In genomic region chr7:99379043-99379577, GRCh38 we compare ENCODE assay signal across 8 cellular contexts. TPM values are rescaled to one million over a fixed set of nuclear protein-coding genes. Genes with fewer than 3 reads are reported as not detected.
DNase-seq lines count a peak whose midpoint lies in the region; ATAC-seq, FAIRE-seq and TF ChIP-seq lines count a peak whose summit lies in the region.

No MANE protein-coding gene starts in this region.

- H3K9me3 ChIP-seq in CD8-positive, alpha-beta T cell (ENCODE audit: low read length), result no peaks in the 10 kb centered on the region
- H3K9me3 ChIP-seq in endothelial cell of umbilical vein (replicated peaks; ENCODE audit: control insufficient read depth, insufficient read depth, low read length) (no peaks in the 10 kb centered on the region), mucosa of stomach (ENCODE audit: control insufficient read depth, low read length) (no peaks in the 10 kb centered on the region), upper lobe of left lung (no peaks in the 10 kb centered on the region)

- peak in 1 of 4 donors; percentile 51 for TF ChIP-seq EP300 in upper lobe of left lung (IDR thresholded peaks at IDR 0.05)

- no peak for TF ChIP-seq CTCF in CD8-positive, alpha-beta T cell (IDR thresholded peaks at IDR 0.05)
- TF ChIP-seq CTCF in endothelial cell of umbilical vein (IDR thresholded peaks at IDR 0.05; ENCODE audit: extremely low read depth in 1 of 2, insufficient read depth in 1 of 2, low read depth in 1 of 2, low read length in 2 of 2) (no peak), upper lobe of left lung (IDR thresholded peaks at IDR 0.05) (peak in 2 of 6 experiments; percentile 16 to 34)

- H3K4me3 Mint-ChIP-seq in CD8-positive, alpha-beta T cell, result peak overlapping the region; percentile 84

- H2AFZ ChIP-seq in endothelial cell of umbilical vein (ENCODE audit: low read depth, low read length), result no peak overlapping the region

- peak; percentile 100 for FAIRE-seq in endothelial cell of umbilical vein (lab: Jason Lieb, UNC)

- POLR2A ChIA-PET in CD8-positive, alpha-beta T cell (lab: Charles Lee), result interaction anchor here (0.6 to 2.7 kb wide), 3 partner anchors 14 to 769 kb away, joined by 4 to 15 read pairs (median 7); partner anchors contain the start of genes BUD31 and PDAP1
- POLR2A ChIA-PET in endothelial cell of umbilical vein (lab: Charles Lee), result interaction anchor here (1.7 kb wide), 1 partner anchor 29 kb away, joined by 6 read pairs; the partner anchor contains the start of genes BUD31 and PDAP1
- POLR2A ChIA-PET in HEK293T (lab: Yijun Ruan, JAX), result no interaction called here

- H3K79me2 ChIP-seq in endothelial cell of umbilical vein (ENCODE audit: control insufficient read depth, insufficient read depth, low read length), result peaks cover 62% of the 10 kb centered on the region

- intact Hi-C loops in CD8-positive, alpha-beta T cell (cut with DNase I, micrococcal nuclease), result no loop called here
- intact Hi-C loops in endothelial cell of umbilical vein (cut with micrococcal nuclease), result loop anchor here (1.0 to 2.0 kb wide), 3 partner anchors 8 to 29 kb away; partner anchors contain the start of genes BUD31 and PDAP1

- H3K4me1 ChIP-seq in CD8-positive, alpha-beta T cell (ENCODE audit: insufficient read depth, low read length), result peaks cover 78% of the 10 kb centered on the region
- H3K4me1 ChIP-seq in endothelial cell of umbilical vein (ENCODE audit: control insufficient read depth, extremely low read depth, insufficient read depth, low read length) (peaks cover 33% of the 10 kb centered on the region), mucosa of stomach (ENCODE audit: control insufficient read depth, insufficient read depth, low read length) (peaks cover 20% of the 10 kb centered on the region), upper lobe of left lung (peaks cover 50 to 71% (median 52%) of the 10 kb centered on the region in 4 donors)

- H3K9me1 ChIP-seq in endothelial cell of umbilical vein (replicated peaks; ENCODE audit: control insufficient read depth, extremely low read depth, insufficient read depth, low read length), result no peaks in the 10 kb centered on the region

- H3K4me2 ChIP-seq in endothelial cell of umbilical vein (ENCODE audit: insufficient read depth, low read length), result peak overlapping the region; percentile 67

- WGBS in upper lobe of left lung, 2 donors, result 8 to 10% methylated on average over 7 of the region's 7 CpGs

- peak; percentile 14 for ATAC-seq in CD8-positive, alpha-beta T cell
- peak; percentile 81 to 87 for ATAC-seq in upper lobe of left lung (ENCODE audit: low FRiP score in 2 of 2)
- ATAC-seq in HG03039 (IDR thresholded peaks at IDR 0.05; ENCODE audit: unreplicated experiment), result no peak

- BruUV-seq in endothelial cell of umbilical vein (replicated peaks; lab: Mats Ljungman, UMichigan), result no TSS peak

- no peaks in the 10 kb centered on the region for H4K20me1 ChIP-seq in endothelial cell of umbilical vein (replicated peaks; ENCODE audit: control insufficient read depth, extremely low read depth, insufficient read depth, low read length)

- H3K4me3 ChIP-seq in CD8-positive, alpha-beta T cell (ENCODE audit: low read depth, low read length), result peak overlapping the region; percentile 57
- peak overlapping the region in 1 of 3 experiments; percentile 38 for H3K4me3 ChIP-seq in endothelial cell of umbilical vein (replicated peaks in 1 of 3; ENCODE audit: insufficient read depth in 1 of 3, low read depth in 1 of 3, low read length in 3 of 3)
- no peak overlapping the region for H3K4me3 ChIP-seq in mucosa of stomach (ENCODE audit: low read length)
- H3K4me3 ChIP-seq in upper lobe of left lung, result peak overlapping the region in 3 of 4 donors; percentile 11 to 31 (median 12)

- peaks cover 55% of the 10 kb centered on the region for H3K4me1 Mint-ChIP-seq in CD8-positive, alpha-beta T cell (ENCODE audit: low read depth)

- peak overlapping the region; percentile 66 for H3K9ac ChIP-seq in endothelial cell of umbilical vein (replicated peaks; ENCODE audit: extremely low read depth, insufficient read depth, low read length)
- H3K9ac ChIP-seq in mucosa of stomach (ENCODE audit: low read length), result peak overlapping the region; percentile 59

- dilution Hi-C loops in endothelial cell of umbilical vein (cut with MboI; ENCODE audit: extremely low pct_ligation_motif_present, low sequenced_read_pairs), result no loop called here

- H3K9me3 Mint-ChIP-seq in CD8-positive, alpha-beta T cell, result no peaks in the 10 kb centered on the region

- peaks cover 8% of the 10 kb centered on the region for H3K36me3 ChIP-seq in CD8-positive, alpha-beta T cell (ENCODE audit: insufficient read depth, low read length)
- H3K36me3 ChIP-seq in endothelial cell of umbilical vein (ENCODE audit: control insufficient read depth in 2 of 2, extremely low read depth in 1 of 2, insufficient read depth in 2 of 2, low read length in 2 of 2) (peaks cover 6 to 10% of the 10 kb centered on the region in 2 experiments), mucosa of stomach (ENCODE audit: control insufficient read depth, insufficient read depth, low read length) (no peaks in the 10 kb centered on the region), upper lobe of left lung (peaks cover 0 to 36% (median 16%) of the 10 kb centered on the region in 4 donors)

- CTCF ChIA-PET in CD8-positive, alpha-beta T cell (lab: Charles Lee), result interaction anchor here (1.1 to 1.5 kb wide), 2 partner anchors 10 to 29 kb away, joined by 3 to 6 read pairs; partner anchors contain the start of genes BUD31 and PDAP1
- CTCF ChIA-PET in endothelial cell of umbilical vein (lab: Charles Lee) (interaction anchor here (0.9 to 1.9 kb wide), 4 partner anchors 13 to 29 kb away, joined by 3 to 6 read pairs (median 4); partner anchors contain the start of genes BUD31 and PDAP1), HEK293T (lab: Yijun Ruan, JAX) (no interaction called here)

- H3K36me3 Mint-ChIP-seq in CD8-positive, alpha-beta T cell, result peaks cover 38% of the 10 kb centered on the region

- peak overlapping the region; percentile 82 for H3K27ac ChIP-seq in CD8-positive, alpha-beta T cell (ENCODE audit: low read depth, low read length)
- H3K27ac ChIP-seq in endothelial cell of umbilical vein (ENCODE audit: insufficient read depth, low read depth, low read length) (peak overlapping the region; percentile 89), upper lobe of left lung (peak overlapping the region; percentile 83 to 96 (median 93))

- H3K27me3 Mint-ChIP-seq in CD8-positive, alpha-beta T cell (ENCODE audit: low read depth), result no peaks in the 10 kb centered on the region

- peak overlapping the region; percentile 99 for H3K27ac Mint-ChIP-seq in CD8-positive, alpha-beta T cell

- H3K27me3 ChIP-seq in CD8-positive, alpha-beta T cell (ENCODE audit: insufficient read depth, low read length), result no peaks in the 10 kb centered on the region
- H3K27me3 ChIP-seq in endothelial cell of umbilical vein (ENCODE audit: control insufficient read depth in 2 of 2, insufficient read depth in 2 of 2, low read length in 2 of 2) (no peaks in the 10 kb centered on the region), mucosa of stomach (ENCODE audit: control insufficient read depth, insufficient read depth, low read length) (no peaks in the 10 kb centered on the region), upper lobe of left lung (no peaks in the 10 kb centered on the region)

- TF ChIP-seq POLR2A in endothelial cell of umbilical vein (IDR thresholded peaks at IDR 0.05; ENCODE audit: low read depth, low read length) (no peak), upper lobe of left lung (IDR thresholded peaks at IDR 0.05) (peak in 1 of 4 donors; percentile 22)

- peak in 3 of 7 experiments; percentile 51 to 65 (median 62) for DNase-seq in CD8-positive, alpha-beta T cell
- peak; percentile 72 for DNase-seq in HuH-7 (ENCODE audit: low spot score)
- DNase-seq in activated CD4-positive, alpha-beta T cell treated with anti-CD3 and anti-CD28 coated beads for 4 hours, result peak; percentile 49 to 53
- peak; percentile 97 for DNase-seq in endothelial cell of umbilical vein (ENCODE audit: low read depth, low spot score)
- peak in 1 of 2 donors; percentile 94 for DNase-seq in upper lobe of left lung
- DNase-seq in HEK293T (ENCODE audit: extremely low spot score), result no peak

RNA-seq across cellular contexts. Expression of gene ARPC1B, which starts 4.6 kb away (rescaled TPM):
- 10 to 100 TPM; 68.5 to 70.5 TPM for total RNA-seq in CD8-positive, alpha-beta T cell
- total RNA-seq in endothelial cell of umbilical vein (232 and 294 TPM in 2 replicates), upper lobe of left lung (100 to 1,000 TPM; 186 to 387 (median 304) TPM)
- 732 and 831 TPM in 2 replicates for polyA plus RNA-seq in endothelial cell of umbilical vein
- polyA plus RNA-seq in endothelial cell of umbilical vein (2011; cell fraction: cytosol; rRNA removed), result 592 and 680 TPM in 2 replicates
- polyA plus RNA-seq in endothelial cell of umbilical vein (2011; cell fraction: nucleus; rRNA removed), result 240 and 298 TPM in 2 replicates
- 433 and 461 TPM in 2 replicates for polyA plus RNA-seq in endothelial cell of umbilical vein (2012)
- polyA minus RNA-seq in endothelial cell of umbilical vein, result 177 and 244 TPM in 2 replicates
- 51.4 TPM for polyA minus RNA-seq in endothelial cell of umbilical vein (2011; cell fraction: cytosol; rRNA and poly(A)+ RNA removed)
- polyA minus RNA-seq in endothelial cell of umbilical vein (2011; cell fraction: nucleus; rRNA and poly(A)+ RNA removed), result 67.8 and 124 TPM in 2 replicates

RNA-seq across cellular contexts. Expression of gene PDAP1, which starts 29.3 kb away (rescaled TPM):
- 10 to 100 TPM; 34.5 to 36.2 TPM for total RNA-seq in CD8-positive, alpha-beta T cell
- total RNA-seq in endothelial cell of umbilical vein, result 148 and 150 TPM in 2 replicates
- polyA plus RNA-seq in endothelial cell of umbilical vein, result 19.3 and 32.6 TPM in 2 replicates
- polyA plus RNA-seq in endothelial cell of umbilical vein (2011; cell fraction: cytosol; rRNA removed), result 91.8 and 121 TPM in 2 replicates
- 44.7 and 69.2 TPM in 2 replicates for polyA plus RNA-seq in endothelial cell of umbilical vein (2011; cell fraction: nucleus; rRNA removed)
- 144 and 167 TPM in 2 replicates for polyA plus RNA-seq in endothelial cell of umbilical vein (2012)
- 11.9 and 14.5 TPM in 2 replicates for polyA minus RNA-seq in endothelial cell of umbilical vein
- polyA minus RNA-seq in endothelial cell of umbilical vein (2011; cell fraction: cytosol; rRNA and poly(A)+ RNA removed), result 22.3 TPM
- 6.2 and 6.3 TPM in 2 replicates for polyA minus RNA-seq in endothelial cell of umbilical vein (2011; cell fraction: nucleus; rRNA and poly(A)+ RNA removed)
- total RNA-seq in upper lobe of left lung, result 10 to 100 TPM; 31.4 to 76.0 (median 67.4) TPM

RNA-seq across cellular contexts. Expression of gene BUD31, which starts 29.7 kb away (rescaled TPM):
- total RNA-seq in CD8-positive, alpha-beta T cell, result 100 to 1,000 TPM; 144 TPM
- total RNA-seq in endothelial cell of umbilical vein, result 113 and 122 TPM in 2 replicates
- polyA plus RNA-seq in endothelial cell of umbilical vein, result 67.1 and 67.8 TPM in 2 replicates
- polyA plus RNA-seq in endothelial cell of umbilical vein (2011; cell fraction: cytosol; rRNA removed), result 89.4 and 102 TPM in 2 replicates
- 51.2 and 54.0 TPM in 2 replicates for polyA plus RNA-seq in endothelial cell of umbilical vein (2011; cell fraction: nucleus; rRNA removed)
- 72.9 and 103 TPM in 2 replicates for polyA plus RNA-seq in endothelial cell of umbilical vein (2012)
- polyA minus RNA-seq in endothelial cell of umbilical vein, result 48.1 and 55.6 TPM in 2 replicates
- polyA minus RNA-seq in endothelial cell of umbilical vein (2011; cell fraction: cytosol; rRNA and poly(A)+ RNA removed), result 33.1 TPM
- polyA minus RNA-seq in endothelial cell of umbilical vein (2011; cell fraction: nucleus; rRNA and poly(A)+ RNA removed), result 15.5 and 17.6 TPM in 2 replicates
- total RNA-seq in upper lobe of left lung, result 10 to 100 TPM; 48.8 to 85.7 (median 63.8) TPM

RNA-seq across cellular contexts. Expression of gene ARPC1A, which starts 53.4 kb away (rescaled TPM):
- total RNA-seq in CD8-positive, alpha-beta T cell, result 10 to 100 TPM; 33.1 to 38.2 TPM
- total RNA-seq in endothelial cell of umbilical vein (243 TPM in 2 replicates), upper lobe of left lung (100 to 1,000 TPM in 5 of 6 donors, 10 to 100 TPM in 1; 81.7 to 129 (median 122) TPM)
- polyA plus RNA-seq in endothelial cell of umbilical vein, result 171 and 200 TPM in 2 replicates
- 228 and 253 TPM in 2 replicates for polyA plus RNA-seq in endothelial cell of umbilical vein (2011; cell fraction: cytosol; rRNA removed)
- polyA plus RNA-seq in endothelial cell of umbilical vein (2011; cell fraction: nucleus; rRNA removed), result 93.3 and 93.9 TPM in 2 replicates
- 183 and 257 TPM in 2 replicates for polyA plus RNA-seq in endothelial cell of umbilical vein (2012)
- 164 and 173 TPM in 2 replicates for polyA minus RNA-seq in endothelial cell of umbilical vein
- 60.8 TPM for polyA minus RNA-seq in endothelial cell of umbilical vein (2011; cell fraction: cytosol; rRNA and poly(A)+ RNA removed)
- 45.1 and 49.6 TPM in 2 replicates for polyA minus RNA-seq in endothelial cell of umbilical vein (2011; cell fraction: nucleus; rRNA and poly(A)+ RNA removed)

RNA-seq across cellular contexts. Expression of gene PTCD1, which starts 59.5 kb away (rescaled TPM):
- 1 to 10 TPM; 4.2 to 4.5 TPM for total RNA-seq in CD8-positive, alpha-beta T cell
- 6.9 and 9.6 TPM in 2 replicates for total RNA-seq in endothelial cell of umbilical vein
- polyA plus RNA-seq in endothelial cell of umbilical vein, result 3.8 and 4.2 TPM in 2 replicates
- 2.6 and 3.6 TPM in 2 replicates for polyA plus RNA-seq in endothelial cell of umbilical vein (2011; cell fraction: cytosol; rRNA removed)
- polyA plus RNA-seq in endothelial cell of umbilical vein (2011; cell fraction: nucleus; rRNA removed), result 6.4 TPM in 2 replicates
- polyA plus RNA-seq in endothelial cell of umbilical vein (2012), result 3.3 and 3.9 TPM in 2 replicates
- polyA minus RNA-seq in endothelial cell of umbilical vein, result 2.9 and 3.2 TPM in 2 replicates
- 5.2 TPM for polyA minus RNA-seq in endothelial cell of umbilical vein (2011; cell fraction: cytosol; rRNA and poly(A)+ RNA removed)
- polyA minus RNA-seq in endothelial cell of umbilical vein (2011; cell fraction: nucleus; rRNA and poly(A)+ RNA removed), result 3.5 and 3.7 TPM in 2 replicates
- total RNA-seq in upper lobe of left lung, result 10 to 100 TPM in 1 of 6 donors, 1 to 10 TPM in 5; 6.3 to 13.4 (median 7.6) TPM
